ENCODE assay signal across 2 cellular contexts in the genomic region with DNA sequence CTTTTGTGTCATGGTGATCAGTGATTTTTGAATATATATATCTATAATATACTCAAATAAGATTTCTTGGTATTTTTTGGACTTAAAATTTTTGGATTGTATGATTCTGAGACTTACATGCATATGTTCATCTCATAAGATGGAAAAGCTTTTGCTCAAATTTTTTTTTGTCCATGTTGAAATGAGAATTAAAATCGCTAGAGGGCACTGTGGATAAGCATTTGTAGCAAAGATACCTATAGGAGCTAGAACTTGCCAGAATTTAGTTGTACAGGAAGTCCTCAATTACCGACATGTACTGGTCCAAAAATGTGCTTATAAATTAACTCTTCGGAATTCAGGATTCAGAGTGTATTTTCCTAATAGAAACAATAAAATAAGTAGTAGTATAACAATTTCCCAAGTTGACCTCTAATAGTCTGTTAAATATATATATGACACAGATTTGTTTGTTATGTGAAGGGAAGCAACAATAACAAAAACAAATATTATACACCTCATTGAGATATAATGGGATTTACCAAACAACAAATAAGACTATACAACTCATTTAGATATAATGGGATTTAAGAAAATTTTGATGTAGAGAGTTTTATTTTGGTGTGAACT.
TF ChIP-seq lines count a peak whose summit lies in the region.

No MANE protein-coding gene starts in this region.

TF ChIP-seq in IMR-90, 13 proteins besides CTCF, POLR2A, EP300 and RAD21:
- TF ChIP-seq MAFK (IDR thresholded peaks at IDR 0.05; ENCODE audit: low read depth, low read length) = no peak
- TF ChIP-seq, protein P1, sequence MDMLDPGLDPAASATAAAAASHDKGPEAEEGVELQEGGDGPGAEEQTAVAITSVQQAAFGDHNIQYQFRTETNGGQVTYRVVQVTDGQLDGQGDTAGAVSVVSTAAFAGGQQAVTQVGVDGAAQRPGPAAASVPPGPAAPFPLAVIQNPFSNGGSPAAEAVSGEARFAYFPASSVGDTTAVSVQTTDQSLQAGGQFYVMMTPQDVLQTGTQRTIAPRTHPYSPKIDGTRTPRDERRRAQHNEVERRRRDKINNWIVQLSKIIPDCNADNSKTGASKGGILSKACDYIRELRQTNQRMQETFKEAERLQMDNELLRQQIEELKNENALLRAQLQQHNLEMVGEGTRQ (IDR thresholded peaks at IDR 0.05; ENCODE audit: low read depth, low read length) = no peak
- peak; percentile 48 for TF ChIP-seq SMC3 (IDR thresholded peaks at IDR 0.05; ENCODE audit: low read depth, low read length)
- TF ChIP-seq MAZ (IDR thresholded peaks at IDR 0.05; ENCODE audit: borderline replicate concordance, low read depth, low read length) = no peak
- TF ChIP-seq FOS (IDR thresholded peaks at IDR 0.05; ENCODE audit: low read depth, low read length) = no peak

TF ChIP-seq in H1, 55 proteins besides CTCF, POLR2A, EP300 and RAD21:
- TF ChIP-seq BACH1 (IDR thresholded peaks at IDR 0.05; ENCODE audit: low read length) (no peak), RFX5 (IDR thresholded peaks at IDR 0.05; ENCODE audit: borderline replicate concordance, low read depth, low read length) (no peak), SIX5 (IDR thresholded peaks at IDR 0.05; ENCODE audit: low read depth, low read length) (no peak), POU5F1 (IDR thresholded peaks at IDR 0.05; ENCODE audit: low read depth, low read length) (no peak), POLR2AphosphoS5 (IDR thresholded peaks at IDR 0.05; ENCODE audit: low read depth, low read length) (no peak), SIRT6 (IDR thresholded peaks at IDR 0.05; ENCODE audit: low read length) (no peak), TCF12 (IDR thresholded peaks at IDR 0.05; ENCODE audit: low read depth, low read length) (no peak), BRCA1 (IDR thresholded peaks at IDR 0.05; ENCODE audit: low read depth, low read length) (no peak), EGR1 (IDR thresholded peaks at IDR 0.05; ENCODE audit: borderline replicate concordance, low read depth, low read length) (no peak), ZNF274 (IDR thresholded peaks at IDR 0.05; ENCODE audit: borderline replicate concordance, extremely low read depth, low read length) (no peak), CREB1 (IDR thresholded peaks at IDR 0.05) (no peak), SUZ12 (IDR thresholded peaks at IDR 0.05; ENCODE audit: low read length) (no peak), CBX8 (IDR thresholded peaks at IDR 0.05; ENCODE audit: borderline replicate concordance, low read depth, low read length) (no peak), SRF (IDR thresholded peaks at IDR 0.05; ENCODE audit: low read depth, low read length) (no peak), EZH2 (IDR thresholded peaks at IDR 0.05; ENCODE audit: low read depth, low read length, severe bottlenecking) (no peak), KDM1A (IDR thresholded peaks at IDR 0.05; ENCODE audit: borderline replicate concordance, low read length) (no peak), FOSL1 (IDR thresholded peaks at IDR 0.05; ENCODE audit: insufficient read depth, low read depth, low read length) (no peak)
- TF ChIP-seq, protein P2, sequence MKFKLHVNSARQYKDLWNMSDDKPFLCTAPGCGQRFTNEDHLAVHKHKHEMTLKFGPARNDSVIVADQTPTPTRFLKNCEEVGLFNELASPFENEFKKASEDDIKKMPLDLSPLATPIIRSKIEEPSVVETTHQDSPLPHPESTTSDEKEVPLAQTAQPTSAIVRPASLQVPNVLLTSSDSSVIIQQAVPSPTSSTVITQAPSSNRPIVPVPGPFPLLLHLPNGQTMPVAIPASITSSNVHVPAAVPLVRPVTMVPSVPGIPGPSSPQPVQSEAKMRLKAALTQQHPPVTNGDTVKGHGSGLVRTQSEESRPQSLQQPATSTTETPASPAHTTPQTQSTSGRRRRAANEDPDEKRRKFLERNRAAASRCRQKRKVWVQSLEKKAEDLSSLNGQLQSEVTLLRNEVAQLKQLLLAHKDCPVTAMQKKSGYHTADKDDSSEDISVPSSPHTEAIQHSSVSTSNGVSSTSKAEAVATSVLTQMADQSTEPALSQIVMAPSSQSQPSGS (IDR thresholded peaks at IDR 0.05; ENCODE audit: low read length) = no peak
- TF ChIP-seq, protein P3, sequence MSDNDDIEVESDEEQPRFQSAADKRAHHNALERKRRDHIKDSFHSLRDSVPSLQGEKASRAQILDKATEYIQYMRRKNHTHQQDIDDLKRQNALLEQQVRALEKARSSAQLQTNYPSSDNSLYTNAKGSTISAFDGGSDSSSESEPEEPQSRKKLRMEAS (IDR thresholded peaks at IDR 0.05) = no peak
